ENCODE assay signal across 4 cellular contexts in genomic region chr1:880511-880910, GRCh38. TPM values are rescaled to one million over a fixed set of nuclear protein-coding genes. Genes with fewer than 3 reads are reported as not detected.
"Had no signal": no experiment of that assay in that cellular context is flagged by ENCODE, and none has a peak within 500 bp of the region (broad histone marks: within the 10 kb centered on the region; RNA-seq: fewer than 3 reads in every experiment).

No MANE protein-coding gene starts in this region.

RNA-seq across cellular contexts. Expression of gene SAMD11, which starts 43.2 kb away (rescaled TPM):
- total RNA-seq: endothelial cell of umbilical vein; mammary epithelial cell; mononuclear cell; naive thymus-derived CD4-positive, alpha-beta T cell had no signal
- polyA plus RNA-seq: endothelial cell of umbilical vein, mammary epithelial cell had no signal
